In genomic region chr3:187709155-187709554, GRCh38 we compare ENCODE assay signal across 22 cellular contexts. TPM values are rescaled to one million over a fixed set of nuclear protein-coding genes. Genes with fewer than 3 reads are reported as not detected.
DNase-seq lines count a peak whose midpoint lies in the region; ATAC-seq, FAIRE-seq and TF ChIP-seq lines count a peak whose summit lies in the region.
"Had no signal": no experiment of that assay in that cellular context is flagged by ENCODE, and none has a peak within 500 bp of the region (broad histone marks: within the 10 kb centered on the region; RNA-seq: fewer than 3 reads in every experiment).

No MANE protein-coding gene starts in this region.

- H3K9ac ChIP-seq in HepG2 (ENCODE audit: insufficient read depth, low read depth, low read length): no peak overlapping the region
- H3K9ac ChIP-seq: BLaER1 treated with 17β-estradiol and CSF1 and Interleukin-3, amounts not matched to agents 10 nM and 100 nM had no signal

- DNase-seq in HFF-Myc (ENCODE audit: extremely low read depth, low read depth) (no peak), WERI-Rb-1 (peak; percentile 34), HepG2 (ENCODE audit: low spot score) (peak; percentile 15), transverse colon (no peak), retina (no peak), RPMI8226 (no peak), GM12891 (ENCODE audit: insufficient read length, low spot score) (no peak)
- DNase-seq: activated CD4-positive, alpha-beta T cell treated with anti-CD3 and anti-CD28 coated beads, Interleukin-2, amount 50 U/mL, for 1 hour; adrenal gland; cerebellar nuclear complex; EL; erythroblast; glutamatergic neuron; MG63; NCI-H2029 treated with DMSO at 0.1 percent for 48 hours; NCI-H748 treated with DMSO at 0.1 percent for 48 hours; SHP77 treated with DMSO at 0.1 percent for 48 hours; T-helper 9 cell had no signal

- H3K27me3 ChIP-seq in DOHH2 (ENCODE audit: control insufficient read depth, low read length) (no peaks in the 10 kb centered on the region), WERI-Rb-1 (ENCODE audit: insufficient read depth, low read depth, severe bottlenecking) (peaks cover 16% of the 10 kb centered on the region), HepG2 (ENCODE audit: control insufficient read depth in 1 of 2, insufficient read depth in 2 of 2, low read length in 2 of 2) (peaks cover 0 to 6% of the 10 kb centered on the region in 2 experiments; a peak in 1 of 5 replicates), transverse colon (no peaks in the 10 kb centered on the region)
- H3K27me3 ChIP-seq: adrenal gland; BLaER1 treated with 17β-estradiol and CSF1 and Interleukin-3, amounts not matched to agents 10 nM and 100 nM; MG63; vagina had no signal

- H3K4me2 ChIP-seq in DOHH2 (ENCODE audit: low read length): no peak overlapping the region
- no peak overlapping the region for H3K4me2 ChIP-seq in HepG2 (ENCODE audit: low read depth, low read length)
- H3K4me2 ChIP-seq: BLaER1 treated with 17β-estradiol and CSF1 and Interleukin-3, amounts not matched to agents 10 nM and 100 nM had no signal

- no peaks in the 10 kb centered on the region for H3F3A ChIP-seq in DOHH2 (ENCODE audit: control insufficient read depth, insufficient read depth)

- TF ChIP-seq EP300 in HepG2 (IDR thresholded peaks at IDR 0.05; ENCODE audit: low read depth in 2 of 2, low read length in 2 of 2) (no peak), HepG2 (CRISPR knock-in tag; IDR thresholded peaks at IDR 0.05; ENCODE audit: borderline replicate concordance) (no peak), transverse colon (IDR thresholded peaks at IDR 0.05; ENCODE audit: low read depth) (no peak)

- H3K4me3 ChIP-seq in DOHH2 (ENCODE audit: low read length) (no peak overlapping the region), HFF-Myc (replicated peaks; ENCODE audit: low read depth, low read length) (no peak overlapping the region), WERI-Rb-1 (ENCODE audit: low read depth, low read length) (no peak overlapping the region), HepG2 (replicated peaks in 1 of 3; ENCODE audit: insufficient read depth in 1 of 3, low read depth in 2 of 3, low read length in 3 of 3) (no peak overlapping the region), transverse colon (no peak overlapping the region)
- H3K4me3 ChIP-seq: adrenal gland; BLaER1 treated with 17β-estradiol and CSF1 and Interleukin-3, amounts not matched to agents 10 nM and 100 nM; MG63; vagina had no signal

- no TSS peak for BruUV-seq in HepG2 (replicated peaks; lab: Mats Ljungman, UMichigan)

- FAIRE-seq in HepG2 (lab: Jason Lieb, UNC): peak; percentile 49
- no peak for FAIRE-seq in GM12891 (lab: Jason Lieb, UNC)

- intact Hi-C loops in HepG2 (cut with micrococcal nuclease; ENCODE audit: unreplicated experiment) (no loop called here), transverse colon (cut with DNase I; ENCODE audit: low total_unique reads) (no loop called here)

- TF ChIP-seq RAD21 in HepG2 (CRISPR knock-in tag; IDR thresholded peaks at IDR 0.05): no peak

- H3K36me3 ChIP-seq in DOHH2 (ENCODE audit: control insufficient read depth, low read length) (no peaks in the 10 kb centered on the region), WERI-Rb-1 (no peaks in the 10 kb centered on the region), HepG2 (replicated peaks in 1 of 2; ENCODE audit: control insufficient read depth in 1 of 2, insufficient read depth in 2 of 2, low read length in 2 of 2) (no peaks in the 10 kb centered on the region), transverse colon (no peaks in the 10 kb centered on the region)
- H3K36me3 ChIP-seq: adrenal gland; BLaER1 treated with 17β-estradiol and CSF1 and Interleukin-3, amounts not matched to agents 10 nM and 100 nM; MG63; vagina had no signal

- no peak overlapping the region for H2AFZ ChIP-seq in HepG2 (ENCODE audit: low read length)

- 4% methylated on average over 4 of the region's 4 CpGs for WGBS in HepG2 (ENCODE audit: low lambda C conversion rate)
- WGBS in transverse colon (ENCODE audit: low coverage in 1 of 2), 2 donors: 76 to 96% methylated on average over 3 to 4 of the region's 4 CpGs

- no peak overlapping the region for H3K27ac ChIP-seq in DOHH2 (ENCODE audit: low read depth, low read length)
- no peak overlapping the region for H3K27ac ChIP-seq in WERI-Rb-1
- H3K27ac ChIP-seq in HepG2 (ENCODE audit: extremely low read length, insufficient read depth, low read length): no peak overlapping the region
- no peak overlapping the region for H3K27ac ChIP-seq in transverse colon
- H3K27ac ChIP-seq: adrenal gland; BLaER1 treated with 17β-estradiol and CSF1 and Interleukin-3, amounts not matched to agents 10 nM and 100 nM; vagina had no signal

- CTCF ChIA-PET in HepG2 (lab: Yijun Ruan, JAX; ENCODE audit: low intra/inter-chr PET ratio, low total read pairs): no interaction called here

- POLR2A ChIA-PET in HepG2 (lab: Yijun Ruan, JAX): no interaction called here

- H3K4me1 ChIP-seq in DOHH2 (ENCODE audit: control insufficient read depth, low read length) (no peaks in the 10 kb centered on the region), HepG2 (ENCODE audit: insufficient read depth, low read length) (peaks cover 12% of the 10 kb centered on the region; the same call in 1 of the 2 replicates), transverse colon (peaks cover 0 to 4% (median 0%) of the 10 kb centered on the region in 4 donors)
- H3K4me1 ChIP-seq: vagina had no signal

- peak; percentile 84 for ATAC-seq in HepG2

- TF ChIP-seq POLR2A in HepG2 (IDR thresholded peaks at IDR 0.05; ENCODE audit: insufficient read depth in 1 of 2, low read depth in 2 of 2, low read length in 2 of 2) (no peak), transverse colon (IDR thresholded peaks at IDR 0.05) (no peak), GM12891 (IDR thresholded peaks at IDR 0.05; ENCODE audit: low read depth, low read length) (no peak)

- H3K9me3 ChIP-seq in DOHH2 (ENCODE audit: control insufficient read depth, insufficient read depth, low read length) (no peaks in the 10 kb centered on the region), WERI-Rb-1 (ENCODE audit: severe bottlenecking) (no peaks in the 10 kb centered on the region), HepG2 (ENCODE audit: low read length) (no peaks in the 10 kb centered on the region), transverse colon (no peaks in the 10 kb centered on the region)
- H3K9me3 ChIP-seq: adrenal gland, MG63, vagina had no signal

- H3K79me2 ChIP-seq in DOHH2 (ENCODE audit: control insufficient read depth, low read length) (no peaks in the 10 kb centered on the region), HepG2 (ENCODE audit: insufficient read depth, low read length) (no peaks in the 10 kb centered on the region)

- TF ChIP-seq CTCF in DOHH2 (IDR thresholded peaks at IDR 0.05; ENCODE audit: low read depth, low read length, poor library complexity, severe bottlenecking) (peak; percentile 26), HFF-Myc (IDR thresholded peaks at IDR 0.05; ENCODE audit: low read depth, low read length, missing control alignments) (peak; percentile 4), WERI-Rb-1 (IDR thresholded peaks at IDR 0.05; ENCODE audit: low read depth, low read length) (peak; percentile 50), HepG2 (CRISPR knock-in tag; IDR thresholded peaks at IDR 0.05) (0 out of 2 replicates have a peak, but pooled peaks have one; percentile 10), transverse colon (IDR thresholded peaks at IDR 0.05) (no peak)

- H4K20me1 ChIP-seq in DOHH2 (ENCODE audit: control insufficient read depth, insufficient read depth, low read depth, low read length) (no peaks in the 10 kb centered on the region), HepG2 (ENCODE audit: insufficient read depth, low read length) (no peaks in the 10 kb centered on the region)
- H4K20me1 ChIP-seq: BLaER1 treated with 17β-estradiol and CSF1 and Interleukin-3, amounts not matched to agents 10 nM and 100 nM had no signal

- in situ Hi-C loops in HepG2 (cut with HindIII; ENCODE audit: extremely low pct_ligation_motif_present, low pct_unique_long_range_greater_than_20kb): no loop called here
- in situ Hi-C loops in transverse colon (cut with MboI; ENCODE audit: low pct_ligation_motif_present in 1 of 4, low pct_unique_long_range_greater_than_20kb in 1 of 4, low sequenced_read_pairs in 3 of 4): loop anchor here in 1 of 4 donors (10.0 kb wide), 1 partner anchor 484 kb away; no protein-coding TSS in a partner anchor

- no peaks in the 10 kb centered on the region for H3K9me2 ChIP-seq in DOHH2 (replicated peaks; ENCODE audit: control insufficient read depth, low read length)

RNA-seq across cellular contexts. Expression of gene RTP2, which starts 6.8 kb away (rescaled TPM):
- total RNA-seq in HepG2 (2016; rRNA removed; fragmentation: Illumina TruSeq; extraction: Trizol): not detected in 2 replicates
- not detected in 2 replicates for total RNA-seq in HepG2 (2016; cell fraction: cytosol; rRNA removed; fragmentation: Illumina TruSeq; extraction: Trizol; ENCODE audit: low read depth)
- total RNA-seq in HepG2 (2016; cell fraction: insoluble cytoplasmic fraction; rRNA removed; fragmentation: Illumina TruSeq; extraction: Trizol): not detected in 2 replicates
- total RNA-seq in HepG2 (2016; cell fraction: membrane; rRNA removed; fragmentation: Illumina TruSeq; extraction: Trizol): not detected in 2 replicates
- total RNA-seq in HepG2 (2016; cell fraction: nucleus; rRNA removed; fragmentation: Illumina TruSeq; extraction: Trizol): not detected in 2 replicates
- not detected in 2 replicates for polyA plus RNA-seq in HepG2 (2011; rRNA removed)
- not detected in 2 replicates for polyA plus RNA-seq in HepG2 (2011; cell fraction: cytosol; rRNA removed)
- not detected in 2 replicates for polyA plus RNA-seq in HepG2 (2011; cell fraction: nucleus; rRNA removed)
- not detected in 2 replicates for polyA plus RNA-seq in HepG2 (2012)
- not detected in 2 replicates for polyA plus RNA-seq in HepG2 (2016; cell fraction: cytosol; fragmentation: Illumina TruSeq; extraction: Trizol; ENCODE audit: low read depth)
- not detected in 2 replicates for polyA plus RNA-seq in HepG2 (2016; cell fraction: insoluble cytoplasmic fraction; fragmentation: Illumina TruSeq; extraction: Trizol; ENCODE audit: low read depth)
- not detected in 2 replicates for polyA plus RNA-seq in HepG2 (2016; cell fraction: membrane; fragmentation: Illumina TruSeq; extraction: Trizol; ENCODE audit: low read depth)
- polyA plus RNA-seq in HepG2 (2016; cell fraction: nucleus; fragmentation: Illumina TruSeq; extraction: Trizol; ENCODE audit: insufficient read depth, low read depth): not detected in 2 replicates
- 0.19 TPM in 1 of 2 replicates, not detected in the other for polyA minus RNA-seq in HepG2 (2011; rRNA and poly(A)+ RNA removed; ENCODE audit: low replicate concordance)
- not detected in 2 replicates for polyA minus RNA-seq in HepG2 (2011; cell fraction: cytosol; rRNA and poly(A)+ RNA removed)
- not detected in 2 replicates for polyA minus RNA-seq in HepG2 (2011; cell fraction: nucleus; rRNA and poly(A)+ RNA removed)
- total RNA-seq in transverse colon: not detected
- not detected for polyA plus RNA-seq in GM12891 (2012; ENCODE audit: low read depth, missing spikeins)
- total RNA-seq: omental fat pad, vagina had no signal
- polyA plus RNA-seq: adrenal gland had no signal

RNA-seq across cellular contexts. Expression of gene BCL6, which starts 36.1 kb away (rescaled TPM):
- total RNA-seq in HepG2 (2016; rRNA removed; fragmentation: Illumina TruSeq; extraction: Trizol): 20.3 and 21.2 TPM in 2 replicates
- 5.3 and 5.8 TPM in 2 replicates for total RNA-seq in HepG2 (2016; cell fraction: cytosol; rRNA removed; fragmentation: Illumina TruSeq; extraction: Trizol; ENCODE audit: low read depth)
- 12.4 and 21.0 TPM in 2 replicates for total RNA-seq in HepG2 (2016; cell fraction: insoluble cytoplasmic fraction; rRNA removed; fragmentation: Illumina TruSeq; extraction: Trizol)
- 8.3 and 11.0 TPM in 2 replicates for total RNA-seq in HepG2 (2016; cell fraction: membrane; rRNA removed; fragmentation: Illumina TruSeq; extraction: Trizol)
- total RNA-seq in HepG2 (2016; cell fraction: nucleus; rRNA removed; fragmentation: Illumina TruSeq; extraction: Trizol): 25.9 and 29.9 TPM in 2 replicates
- 53.7 and 67.5 TPM in 2 replicates for polyA plus RNA-seq in HepG2 (2011; rRNA removed)
- 18.9 and 19.0 TPM in 2 replicates for polyA plus RNA-seq in HepG2 (2011; cell fraction: cytosol; rRNA removed)
- 286 and 355 TPM in 2 replicates for polyA plus RNA-seq in HepG2 (2011; cell fraction: nucleus; rRNA removed)
- polyA plus RNA-seq in HepG2 (2012): 95.9 and 236 TPM in 2 replicates
- polyA plus RNA-seq in HepG2 (2016; cell fraction: cytosol; fragmentation: Illumina TruSeq; extraction: Trizol; ENCODE audit: low read depth): 1.1 and 1.4 TPM in 2 replicates
- polyA plus RNA-seq in HepG2 (2016; cell fraction: insoluble cytoplasmic fraction; fragmentation: Illumina TruSeq; extraction: Trizol; ENCODE audit: low read depth): 19.4 and 26.5 TPM in 2 replicates
- polyA plus RNA-seq in HepG2 (2016; cell fraction: membrane; fragmentation: Illumina TruSeq; extraction: Trizol; ENCODE audit: low read depth): 3.5 and 4.8 TPM in 2 replicates
- polyA plus RNA-seq in HepG2 (2016; cell fraction: nucleus; fragmentation: Illumina TruSeq; extraction: Trizol; ENCODE audit: insufficient read depth, low read depth): 95.1 and 111 TPM in 2 replicates
- 16.4 and 68.3 TPM in 2 replicates for polyA minus RNA-seq in HepG2 (2011; rRNA and poly(A)+ RNA removed; ENCODE audit: low replicate concordance)
- 22.3 and 35.5 TPM in 2 replicates for polyA minus RNA-seq in HepG2 (2011; cell fraction: cytosol; rRNA and poly(A)+ RNA removed)
- 81.2 and 114 TPM in 2 replicates for polyA minus RNA-seq in HepG2 (2011; cell fraction: nucleus; rRNA and poly(A)+ RNA removed)
- total RNA-seq in transverse colon: 10 to 100 TPM; 18.7 to 65.5 (median 32.5) TPM
- polyA plus RNA-seq in GM12891 (2012; ENCODE audit: low read depth, missing spikeins): 0.23 TPM

RNA-seq across cellular contexts. Expression of gene SST, which starts 39.0 kb away (rescaled TPM):
- total RNA-seq in HepG2 (2016; rRNA removed; fragmentation: Illumina TruSeq; extraction: Trizol) (not detected in 2 replicates), transverse colon (10 to 100 TPM in 3 of 4 donors, not detected in 1; 14.2 to 29.5 (median 16.2) TPM)
- not detected in 2 replicates for total RNA-seq in HepG2 (2016; cell fraction: cytosol; rRNA removed; fragmentation: Illumina TruSeq; extraction: Trizol; ENCODE audit: low read depth)
- total RNA-seq in HepG2 (2016; cell fraction: insoluble cytoplasmic fraction; rRNA removed; fragmentation: Illumina TruSeq; extraction: Trizol): not detected in 2 replicates
- total RNA-seq in HepG2 (2016; cell fraction: membrane; rRNA removed; fragmentation: Illumina TruSeq; extraction: Trizol): not detected in 2 replicates
- not detected in 2 replicates for total RNA-seq in HepG2 (2016; cell fraction: nucleus; rRNA removed; fragmentation: Illumina TruSeq; extraction: Trizol)
- polyA plus RNA-seq in HepG2 (2011; rRNA removed): not detected in 2 replicates
- polyA plus RNA-seq in HepG2 (2011; cell fraction: cytosol; rRNA removed): not detected in 2 replicates
- polyA plus RNA-seq in HepG2 (2011; cell fraction: nucleus; rRNA removed): not detected in 2 replicates
- not detected in 2 replicates for polyA plus RNA-seq in HepG2 (2012)
- not detected in 2 replicates for polyA plus RNA-seq in HepG2 (2016; cell fraction: cytosol; fragmentation: Illumina TruSeq; extraction: Trizol; ENCODE audit: low read depth)
- polyA plus RNA-seq in HepG2 (2016; cell fraction: insoluble cytoplasmic fraction; fragmentation: Illumina TruSeq; extraction: Trizol; ENCODE audit: low read depth): not detected in 2 replicates
- polyA plus RNA-seq in HepG2 (2016; cell fraction: membrane; fragmentation: Illumina TruSeq; extraction: Trizol; ENCODE audit: low read depth): not detected in 2 replicates
- not detected in 2 replicates for polyA plus RNA-seq in HepG2 (2016; cell fraction: nucleus; fragmentation: Illumina TruSeq; extraction: Trizol; ENCODE audit: insufficient read depth, low read depth)
- polyA minus RNA-seq in HepG2 (2011; rRNA and poly(A)+ RNA removed; ENCODE audit: low replicate concordance): not detected in 2 replicates
- polyA minus RNA-seq in HepG2 (2011; cell fraction: cytosol; rRNA and poly(A)+ RNA removed): not detected in 2 replicates
- polyA minus RNA-seq in HepG2 (2011; cell fraction: nucleus; rRNA and poly(A)+ RNA removed): not detected in 2 replicates
- polyA plus RNA-seq in GM12891 (2012; ENCODE audit: low read depth, missing spikeins): not detected
- total RNA-seq: omental fat pad had no signal

Comparison
In these comparisons a context has a peak if more than half of its experiments do, and no peak if none do; other contexts are left out.
1. CTCF ChIP-seq: peak in DOHH2 (single experiment), HFF-Myc (single experiment), WERI-Rb-1 (single experiment) and HepG2 (single experiment); none in transverse colon (0 of 5).
2. DNase-seq: peak in WERI-Rb-1 (single experiment) and HepG2 (single experiment); none in HFF-Myc (single experiment), transverse colon (single experiment), retina (single experiment), RPMI8226 (single experiment) and GM12891 (single experiment).